In genomic region chr5:73625314-73625904, GRCh38 we compare ENCODE assay signal across 8 cellular contexts. TPM values are rescaled to one million over a fixed set of nuclear protein-coding genes. Genes with fewer than 3 reads are reported as not detected.
DNase-seq lines count a peak whose midpoint lies in the region; ATAC-seq and TF ChIP-seq lines count a peak whose summit lies in the region.

No MANE protein-coding gene starts in this region.

- H3K9me1 ChIP-seq in IMR-90 (ENCODE audit: insufficient read depth, low read length): peaks cover 3% of the 10 kb centered on the region; the same call in 1 of the 2 replicates

- peak overlapping the region; percentile 30; the same call in 1 of the 2 replicates for H4K5ac ChIP-seq in IMR-90 (ENCODE audit: low read depth, low read length)

- peak overlapping the region; percentile 3; the same call in 1 of the 2 replicates for H2BK20ac ChIP-seq in IMR-90 (ENCODE audit: low read depth, low read length)

- H2BK15ac ChIP-seq in IMR-90 (ENCODE audit: low read depth, low read length): 0 out of 3 replicates have a peak overlapping the region, but pooled peaks have one; percentile 18

- CTCF ChIA-PET in IMR-90 (lab: Yijun Ruan, JAX): interaction anchor here (0.9 to 1.0 kb wide), 2 partner anchors 21 to 68 kb away, joined by 3 read pairs; no protein-coding TSS in a partner anchor

- H3K9ac ChIP-seq in IMR-90 (ENCODE audit: low read depth, low read length): peak overlapping the region; percentile 53; the same call in 1 of the 2 replicates

- TF ChIP-seq CTCF in IMR-90 (conservative IDR thresholded peaks at IDR 0.05; ENCODE audit: low read depth, low read length) (no peak), lung (IDR thresholded peaks at IDR 0.05; ENCODE audit: control extremely low read depth, extremely low read depth) (no peak)

- peak overlapping the region; percentile 96 for H3K4me2 ChIP-seq in IMR-90 (ENCODE audit: low read depth, low read length)

- no TSS peak for BruUV-seq in IMR-90 (replicated peaks; lab: Mats Ljungman, UMichigan)

- TF ChIP-seq RAD21 in IMR-90 (IDR thresholded peaks at IDR 0.05; ENCODE audit: low read length): no peak

- H3K56ac ChIP-seq in IMR-90 (ENCODE audit: extremely low read depth, insufficient read depth, low read length): peak overlapping the region; percentile 61; the same call in 1 of the 2 replicates

- in situ Hi-C loops in IMR-90 (cut with MboI; ENCODE audit: low sequenced_read_pairs): no loop called here

- DNase-seq in EH (ENCODE audit: low read depth) (peak; percentile 23), IMR-90 (peak; percentile 10), lung (ENCODE audit: low spot score) (no peak)
- DNase-seq in effector CD4-positive, alpha-beta T cell: no peak

- WGBS in IMR-90 (ENCODE audit: extremely low coverage in 2 of 2, insufficient read length in 1 of 2), 2 experiments: 5% methylated on average over 17 of the region's 28 CpGs; no CpG with 5 or more reads in 1 of the 2 experiments
- 4% methylated on average over 21 to 28 of the region's 28 CpGs for WGBS in lung, 2 donors
- 2% methylated on average over 28 of the region's 28 CpGs for WGBS in urinary bladder

- intact Hi-C loops in IMR-90 (cut with micrococcal nuclease): loop anchor here (5.0 kb wide), 1 partner anchor 67 kb away; no protein-coding TSS in a partner anchor

- TF ChIP-seq POLR2A in IMR-90 (IDR thresholded peaks at IDR 0.05; ENCODE audit: low read depth, low read length): no peak

- peak overlapping the region; percentile 72 for H3K4me3 ChIP-seq in IMR-90 (ENCODE audit: insufficient read depth, low read depth, low read length)
- H3K4me3 ChIP-seq in lung: peak overlapping the region; percentile 52
- H3K4me3 ChIP-seq in urinary bladder (ENCODE audit: low read depth, low read length): peak overlapping the region; percentile 78

- peaks cover 4 to 41% of the 10 kb centered on the region in 2 experiments for H3K79me1 ChIP-seq in IMR-90 (ENCODE audit: low read depth in 1 of 2, low read length in 2 of 2)

- H3K27ac ChIP-seq in IMR-90 (ENCODE audit: insufficient read depth, low read length): peak overlapping the region; percentile 67; the same call in 1 of the 2 replicates
- peak overlapping the region; percentile 55 for H3K27ac ChIP-seq in cingulate gyrus (ENCODE audit: low read depth, low read length)
- H3K27ac ChIP-seq in lung (ENCODE audit: low read depth in 1 of 2, low read length in 1 of 2): peak overlapping the region in 1 of 2 donors; percentile 64
- H3K27ac ChIP-seq in urinary bladder (ENCODE audit: low read depth): peak overlapping the region; percentile 70

- no peaks in the 10 kb centered on the region for H3K36me3 ChIP-seq in IMR-90 (ENCODE audit: control insufficient read depth, insufficient read depth, low read length)
- no peaks in the 10 kb centered on the region for H3K36me3 ChIP-seq in lung (ENCODE audit: control insufficient read depth in 2 of 2, insufficient read depth in 2 of 2, low read length in 2 of 2)
- H3K36me3 ChIP-seq in urinary bladder (ENCODE audit: insufficient read depth): no peaks in the 10 kb centered on the region

- H2BK5ac ChIP-seq in IMR-90 (ENCODE audit: low read depth, low read length, poor library complexity, severe bottlenecking): peak overlapping the region; percentile 75

- H3K14ac ChIP-seq in IMR-90 (replicated peaks; ENCODE audit: low read depth, low read length): peak overlapping the region; percentile 31

- peaks cover 3% of the 10 kb centered on the region; the same call in 1 of the 2 replicates for H3K4me1 ChIP-seq in IMR-90 (ENCODE audit: control insufficient read depth, insufficient read depth, low read length)
- H3K4me1 ChIP-seq in lung (ENCODE audit: control insufficient read depth in 2 of 2, insufficient read depth in 2 of 2, low read length in 2 of 2): peaks cover 0 to 5% of the 10 kb centered on the region in 2 donors
- no peaks in the 10 kb centered on the region for H3K4me1 ChIP-seq in urinary bladder (ENCODE audit: insufficient read depth)

- H4K91ac ChIP-seq in IMR-90 (ENCODE audit: insufficient read depth, low read depth, low read length): peak overlapping the region; percentile 70

- peak overlapping the region; percentile 79 for H2AK9ac ChIP-seq in IMR-90 (replicated peaks; ENCODE audit: low read depth, low read length, poor library complexity)

- H3K27me3 ChIP-seq in IMR-90 (ENCODE audit: control insufficient read depth, insufficient read depth, low read length) (no peaks in the 10 kb centered on the region), lung (ENCODE audit: control insufficient read depth, insufficient read depth) (no peaks in the 10 kb centered on the region)

- H3K4ac ChIP-seq in IMR-90 (ENCODE audit: low read depth, low read length): peak overlapping the region; percentile 64

- H2AFZ ChIP-seq in IMR-90 (replicated peaks; ENCODE audit: low read length, poor library complexity): peak overlapping the region; percentile 91

- H3K18ac ChIP-seq in IMR-90 (ENCODE audit: low read depth, low read length): peak overlapping the region; percentile 30; the same call in 1 of the 2 replicates

- ATAC-seq in IMR-90 (ENCODE audit: low read depth) (peak; percentile 53), lung (ENCODE audit: insufficient read depth, low FRiP score) (peak; percentile 39), HG03457 (IDR thresholded peaks at IDR 0.05; ENCODE audit: unreplicated experiment) (no peak), GM19023 (IDR thresholded peaks at IDR 0.05; ENCODE audit: unreplicated experiment) (no peak)

- POLR2A ChIA-PET in IMR-90 (lab: Charles Lee; ENCODE audit: unreplicated experiment): no interaction called here

- no peaks in the 10 kb centered on the region for H3K9me3 ChIP-seq in IMR-90 (ENCODE audit: control insufficient read depth, insufficient read depth, low read length)
- no peaks in the 10 kb centered on the region for H3K9me3 ChIP-seq in lung (ENCODE audit: control insufficient read depth in 2 of 2, insufficient read depth in 1 of 2, low read length in 1 of 2)

- H2BK120ac ChIP-seq in IMR-90 (ENCODE audit: low read depth, low read length): peak overlapping the region; percentile 39

- peak overlapping the region; percentile 37 for H3K23ac ChIP-seq in IMR-90 (ENCODE audit: low read depth, low read length)

- dilution Hi-C loops in IMR-90 (cut with HindIII; ENCODE audit: low sequenced_read_pairs, unreplicated experiment): no loop called here

- H4K20me1 ChIP-seq in IMR-90 (ENCODE audit: insufficient read depth, low read length): no peaks in the 10 kb centered on the region

- H2AK5ac ChIP-seq in IMR-90 (ENCODE audit: low read depth, low read length): peak overlapping the region; percentile 38

- peak overlapping the region; percentile 49 to 77 for H4K8ac ChIP-seq in IMR-90 (ENCODE audit: low read depth in 2 of 2, low read length in 2 of 2)

TF ChIP-seq in IMR-90, 13 proteins besides CTCF, POLR2A, EP300 and RAD21:
- TF ChIP-seq CEBPB (IDR thresholded peaks at IDR 0.05; ENCODE audit: low read depth, low read length) (no peak), SMC3 (IDR thresholded peaks at IDR 0.05; ENCODE audit: low read depth, low read length) (no peak), MXI1 (IDR thresholded peaks at IDR 0.05; ENCODE audit: borderline replicate concordance, low read depth, low read length) (no peak), FOS (IDR thresholded peaks at IDR 0.05; ENCODE audit: low read depth, low read length) (no peak)
- TF ChIP-seq, protein P1, sequence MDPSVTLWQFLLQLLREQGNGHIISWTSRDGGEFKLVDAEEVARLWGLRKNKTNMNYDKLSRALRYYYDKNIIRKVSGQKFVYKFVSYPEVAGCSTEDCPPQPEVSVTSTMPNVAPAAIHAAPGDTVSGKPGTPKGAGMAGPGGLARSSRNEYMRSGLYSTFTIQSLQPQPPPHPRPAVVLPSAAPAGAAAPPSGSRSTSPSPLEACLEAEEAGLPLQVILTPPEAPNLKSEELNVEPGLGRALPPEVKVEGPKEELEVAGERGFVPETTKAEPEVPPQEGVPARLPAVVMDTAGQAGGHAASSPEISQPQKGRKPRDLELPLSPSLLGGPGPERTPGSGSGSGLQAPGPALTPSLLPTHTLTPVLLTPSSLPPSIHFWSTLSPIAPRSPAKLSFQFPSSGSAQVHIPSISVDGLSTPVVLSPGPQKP (IDR thresholded peaks at IDR 0.05; ENCODE audit: borderline replicate concordance, low read depth, low read length): no peak
TF ChIP-seq in IMR-90: peak in this region for 0.

RNA-seq across cellular contexts. Expression of gene ARHGEF28, which starts 0.6 kb away (rescaled TPM):
- total RNA-seq in IMR-90 (2012; rRNA removed) (13.9 and 16.0 TPM in 2 replicates), lung (10 to 100 TPM; 13.0 TPM), urinary bladder (16.9 TPM)
- polyA plus RNA-seq in IMR-90 (2012; rRNA removed) (3.6 TPM in 2 replicates), lung (1 to 10 TPM; 3.0 to 7.0 TPM), urinary bladder (2.3 TPM)
- 1.3 and 1.6 TPM in 2 replicates for polyA plus RNA-seq in IMR-90 (2012; cell fraction: cytosol; rRNA removed)
- polyA plus RNA-seq in IMR-90 (2012; cell fraction: nucleus; rRNA removed; ENCODE audit: low replicate concordance): 9.9 and 15.0 TPM in 2 replicates

RNA-seq across cellular contexts. Expression of gene UTP15, which starts 59.9 kb away (rescaled TPM):
- 28.0 and 31.1 TPM in 2 replicates for total RNA-seq in IMR-90 (2012; rRNA removed)
- polyA plus RNA-seq in IMR-90 (2012; rRNA removed): 10.9 and 11.4 TPM in 2 replicates
- 1.5 and 3.1 TPM in 2 replicates for polyA plus RNA-seq in IMR-90 (2012; cell fraction: cytosol; rRNA removed)
- 19.0 and 31.7 TPM in 2 replicates for polyA plus RNA-seq in IMR-90 (2012; cell fraction: nucleus; rRNA removed; ENCODE audit: low replicate concordance)
- 10 to 100 TPM; 18.5 to 22.1 TPM for total RNA-seq in lung
- 1 to 10 TPM; 4.4 to 6.1 TPM for polyA plus RNA-seq in lung
- 24.7 TPM for total RNA-seq in urinary bladder
- polyA plus RNA-seq in urinary bladder: 5.3 TPM

RNA-seq across cellular contexts. Expression of gene ANKRA2, which starts 60.0 kb away (rescaled TPM):
- total RNA-seq in IMR-90 (2012; rRNA removed) (10.8 and 11.7 TPM in 2 replicates), lung (10 to 100 TPM; 15.6 to 60.6 TPM), urinary bladder (61.8 TPM)
- polyA plus RNA-seq in IMR-90 (2012; rRNA removed) (11.7 and 12.5 TPM in 2 replicates), lung (10 to 100 TPM; 12.6 to 27.3 TPM), urinary bladder (20.6 TPM)
- polyA plus RNA-seq in IMR-90 (2012; cell fraction: cytosol; rRNA removed): 5.8 and 5.9 TPM in 2 replicates
- polyA plus RNA-seq in IMR-90 (2012; cell fraction: nucleus; rRNA removed; ENCODE audit: low replicate concordance): 9.0 and 29.1 TPM in 2 replicates

Comparison
In these comparisons a context has a peak if more than half of its experiments do, and no peak if none do; other contexts are left out.
1. DNase-seq: peak in EH (single experiment) and IMR-90 (single experiment); none in lung (single experiment) and effector CD4-positive, alpha-beta T cell (single experiment).
2. ATAC-seq: peak in IMR-90 (single experiment) and lung (single experiment); none in HG03457 (single experiment) and GM19023 (single experiment).
3. Peak in every context shown above with its lines, with median percentiles within 50 percentile points of each other: H3K4me3 ChIP-seq.